In genomic region chr11:72150882-72151281, GRCh38 we compare ENCODE assay signal across 1 cellular context.
TF ChIP-seq lines count a peak whose summit lies in the region.

No MANE protein-coding gene starts in this region.

TF ChIP-seq in HepG2, 621 proteins besides CTCF, POLR2A, EP300 and RAD21:
- peak; percentile 95 for TF ChIP-seq CREB1 (IDR thresholded peaks at IDR 0.05)
- TF ChIP-seq CREB1 (CRISPR knock-in tag; IDR thresholded peaks at IDR 0.05): no peak
- no peak for TF ChIP-seq TMF1 (CRISPR knock-in tag; IDR thresholded peaks at IDR 0.05; ENCODE audit: low read depth)
- peak; percentile 53 for TF ChIP-seq ATF7 (IDR thresholded peaks at IDR 0.05)
- no peak for TF ChIP-seq ATF7 (CRISPR knock-in tag; IDR thresholded peaks at IDR 0.05)
- no peak for TF ChIP-seq ZNF775 (CRISPR knock-in tag; IDR thresholded peaks at IDR 0.05; ENCODE audit: borderline replicate concordance)
- no peak for TF ChIP-seq FOXC1 (CRISPR knock-in tag; IDR thresholded peaks at IDR 0.05; ENCODE audit: borderline replicate concordance)
